Comparison of ENCODE assay signal across 26 cellular contexts in genomic region chr5:135295852-135296251, GRCh38.
"Had no signal": no experiment of that assay in that cellular context is flagged by ENCODE, and none has a peak within 500 bp of the region (broad histone marks: within the 10 kb centered on the region; RNA-seq: fewer than 3 reads in every experiment).

No MANE protein-coding gene starts in this region.

- H3K27me3 ChIP-seq: left lung, ovary, right atrium auricular region, right lobe of liver, stomach, testis, thyroid gland, upper lobe of left lung, vagina had no signal

- DNase-seq: kidney; left colon; left lung; lower lobe of right lung; mammary epithelial cell; mesenchymal stem cell; naive B cell; natural killer cell; ovary; right lobe of liver; stimulated activated CD4-positive, alpha-beta T cell treated with anti-CD3 and anti-CD28 coated beads, Interleukin-1b, Interleukin-23, amount 100 ng/mL, for 48 hours; stimulated activated CD4-positive, alpha-beta T cell treated with anti-CD3 and anti-CD28 coated beads, Interleukin-2, amount 100 ng/mL, for 48 hours; stimulated activated CD4-positive, alpha-beta T cell treated with anti-CD3 and anti-CD28 coated beads, Interleukin-4, amount 100 ng/mL, for 4 hours; stimulated activated CD8-positive, alpha-beta memory T cell treated with anti-CD3 and anti-CD28 coated beads, Interleukin-4, amount 100 ng/mL, for 48 hours; stimulated activated naive CD4-positive, alpha-beta T cell treated with Interleukin-2 at 50 U/mL for 16 hours; stomach; testis; thyroid gland; transverse colon; upper lobe of left lung had no signal

- ATAC-seq: left colon; left lung; lower lobe of right lung; natural killer cell; right lobe of liver; stimulated activated memory B cell treated with anti-CD40 and anti-IgM and Interleukin-4, amounts not matched to agents 10 μg/mL and 1 μg/mL and 100 μg/mL, for 72 hours had no signal

- H3K9me3 ChIP-seq: left lung, lower lobe of right lung, ovary, right atrium auricular region, right lobe of liver, stomach, testis, thyroid gland, transverse colon, upper lobe of left lung, vagina had no signal

- H3K4me3 Mint-ChIP-seq: naive B cell; natural killer cell; stimulated activated memory B cell treated with anti-CD40 and anti-IgM and Interleukin-4, amounts not matched to agents 10 μg/mL and 1 μg/mL and 100 μg/mL, for 72 hours had no signal

- H3K36me3 Mint-ChIP-seq: naive B cell; natural killer cell; stimulated activated memory B cell treated with anti-CD40 and anti-IgM and Interleukin-4, amounts not matched to agents 10 μg/mL and 1 μg/mL and 100 μg/mL, for 72 hours had no signal

- H3K9me3 Mint-ChIP-seq: natural killer cell; stimulated activated memory B cell treated with anti-CD40 and anti-IgM and Interleukin-4, amounts not matched to agents 10 μg/mL and 1 μg/mL and 100 μg/mL, for 72 hours had no signal

- H3K4me1 ChIP-seq: left lung, lower lobe of right lung, right atrium auricular region, right lobe of liver, stomach, testis, thyroid gland, transverse colon, upper lobe of left lung, vagina had no signal

- H3K4me1 Mint-ChIP-seq: naive B cell; natural killer cell; stimulated activated memory B cell treated with anti-CD40 and anti-IgM and Interleukin-4, amounts not matched to agents 10 μg/mL and 1 μg/mL and 100 μg/mL, for 72 hours had no signal

- H3K27me3 Mint-ChIP-seq: progenitor cell of endocrine pancreas had no signal

- FAIRE-seq: islet of Langerhans, kidney had no signal

- H3K27ac Mint-ChIP-seq: naive B cell; natural killer cell; progenitor cell of endocrine pancreas; stimulated activated memory B cell treated with anti-CD40 and anti-IgM and Interleukin-4, amounts not matched to agents 10 μg/mL and 1 μg/mL and 100 μg/mL, for 72 hours had no signal

- H3K4me3 ChIP-seq: left lung, lower lobe of right lung, ovary, right atrium auricular region, right lobe of liver, smooth muscle cell, stomach, testis, thyroid gland, transverse colon, upper lobe of left lung, vagina had no signal

- H3K36me3 ChIP-seq: left lung, lower lobe of right lung, ovary, right atrium auricular region, right lobe of liver, stomach, thyroid gland, transverse colon, upper lobe of left lung, vagina had no signal
